Comparison of ENCODE assay signal across 1 cellular context in genomic region chr5:143629871-143630658, GRCh38.
TF ChIP-seq lines count a peak whose summit lies in the region.

No MANE protein-coding gene starts in this region.

TF ChIP-seq in HepG2, 621 proteins besides CTCF, POLR2A, EP300 and RAD21 (continued from another document and continues in another):
- no peak for TF ChIP-seq GABPA (IDR thresholded peaks at IDR 0.05; ENCODE audit: low read depth, low read length)
- peak; percentile 75 for TF ChIP-seq GABPA (CRISPR knock-in tag; IDR thresholded peaks at IDR 0.05; ENCODE audit: low read depth)
- no peak for TF ChIP-seq KLF6 (CRISPR knock-in tag; IDR thresholded peaks at IDR 0.05)
- no peak for TF ChIP-seq ZNF589 (CRISPR knock-in tag; conservative IDR thresholded peaks at IDR 0.05)
- no peak for TF ChIP-seq ATF6 (CRISPR knock-in tag; conservative IDR thresholded peaks at IDR 0.05)
- TF ChIP-seq ZNF274 (CRISPR knock-in tag; IDR thresholded peaks at IDR 0.05): no peak
- no peak for TF ChIP-seq ISX (CRISPR knock-in tag; conservative IDR thresholded peaks at IDR 0.05)
- TF ChIP-seq MAFG (CRISPR knock-in tag; IDR thresholded peaks at IDR 0.05): no peak
- TF ChIP-seq ZNF672 (CRISPR knock-in tag; IDR thresholded peaks at IDR 0.05): no peak
- TF ChIP-seq MTF1 (CRISPR knock-in tag; IDR thresholded peaks at IDR 0.05): no peak
- no peak for TF ChIP-seq SP140L (CRISPR knock-in tag; IDR thresholded peaks at IDR 0.05; ENCODE audit: borderline replicate concordance)
- TF ChIP-seq NFYC (CRISPR knock-in tag; IDR thresholded peaks at IDR 0.05): no peak; the same call in 1 of the 2 replicates
- TF ChIP-seq ZFP90 (CRISPR knock-in tag; IDR thresholded peaks at IDR 0.05; ENCODE audit: borderline replicate concordance): no peak
- TF ChIP-seq ZNF224 (CRISPR knock-in tag; IDR thresholded peaks at IDR 0.05): no peak
- no peak for TF ChIP-seq ZFP36 (IDR thresholded peaks at IDR 0.05; ENCODE audit: borderline replicate concordance, low read depth, low read length, partially characterized antibody)
- no peak for TF ChIP-seq U2AF1 (optimal IDR thresholded peaks at IDR 0.05; ENCODE audit: low read depth, low read length)
- TF ChIP-seq SSRP1 (CRISPR knock-in tag; IDR thresholded peaks at IDR 0.05): no peak
- TF ChIP-seq FOXA1 (IDR thresholded peaks at IDR 0.05): no peak
- peak; percentile 73 for TF ChIP-seq FOXA1 (CRISPR knock-in tag; IDR thresholded peaks at IDR 0.05)
- no peak for TF ChIP-seq KDM5B (CRISPR knock-in tag; IDR thresholded peaks at IDR 0.05; ENCODE audit: borderline replicate concordance)
- no peak for TF ChIP-seq NRL (CRISPR knock-in tag; IDR thresholded peaks at IDR 0.05; ENCODE audit: borderline replicate concordance)
- TF ChIP-seq SRSF9 (IDR thresholded peaks at IDR 0.05; ENCODE audit: borderline replicate concordance, insufficient read depth, low read depth, low read length, poor library complexity, severe bottlenecking): no peak
- TF ChIP-seq MEIS1 (CRISPR knock-in tag; IDR thresholded peaks at IDR 0.05; ENCODE audit: borderline replicate concordance): no peak
- TF ChIP-seq KDM4B (CRISPR knock-in tag; IDR thresholded peaks at IDR 0.05): no peak
- TF ChIP-seq RXRB (CRISPR knock-in tag; IDR thresholded peaks at IDR 0.05; ENCODE audit: borderline replicate concordance): peak; percentile 68; the same call in 1 of the 2 replicates
- TF ChIP-seq ONECUT2 (CRISPR knock-in tag; IDR thresholded peaks at IDR 0.05): peak; percentile 70
- TF ChIP-seq ZFAT (CRISPR knock-in tag; conservative IDR thresholded peaks at IDR 0.05): no peak
- no peak for TF ChIP-seq ZC3H4 (CRISPR knock-in tag; IDR thresholded peaks at IDR 0.05; ENCODE audit: borderline replicate concordance)
- no peak for TF ChIP-seq ZNF761 (CRISPR knock-in tag; conservative IDR thresholded peaks at IDR 0.05)
- no peak for TF ChIP-seq SRSF1 (optimal IDR thresholded peaks at IDR 0.05; ENCODE audit: low read depth, low read length)
- no peak for TF ChIP-seq ZNF777 (CRISPR knock-in tag; IDR thresholded peaks at IDR 0.05)
- no peak for TF ChIP-seq NFYB (CRISPR knock-in tag; IDR thresholded peaks at IDR 0.05)
- no peak for TF ChIP-seq ZBTB1 (CRISPR knock-in tag; IDR thresholded peaks at IDR 0.05; ENCODE audit: borderline replicate concordance)
- no peak for TF ChIP-seq NFE2L1 (CRISPR knock-in tag; IDR thresholded peaks at IDR 0.05; ENCODE audit: borderline replicate concordance)
- no peak for TF ChIP-seq ZNF337 (CRISPR knock-in tag; IDR thresholded peaks at IDR 0.05; ENCODE audit: borderline replicate concordance, low read depth)
- TF ChIP-seq LCORL (IDR thresholded peaks at IDR 0.05): no peak
- TF ChIP-seq LCORL (CRISPR knock-in tag; IDR thresholded peaks at IDR 0.05): no peak
- TF ChIP-seq ATF3 (CRISPR knock-in tag; IDR thresholded peaks at IDR 0.05): peak; percentile 67; the same call in 1 of the 2 replicates
- TF ChIP-seq FOXC1 (CRISPR knock-in tag; IDR thresholded peaks at IDR 0.05; ENCODE audit: borderline replicate concordance): no peak
- no peak for TF ChIP-seq ZBTB49 (CRISPR knock-in tag; IDR thresholded peaks at IDR 0.05; ENCODE audit: borderline replicate concordance)
- no peak for TF ChIP-seq YEATS4 (CRISPR knock-in tag; IDR thresholded peaks at IDR 0.05; ENCODE audit: borderline replicate concordance)
- TF ChIP-seq ZNF317 (CRISPR knock-in tag; IDR thresholded peaks at IDR 0.05): peak; percentile 60; the same call in 1 of the 2 replicates
- TF ChIP-seq MBNL3 (CRISPR knock-in tag; conservative IDR thresholded peaks at IDR 0.05): no peak
- TF ChIP-seq HMGXB3 (CRISPR knock-in tag; IDR thresholded peaks at IDR 0.05; ENCODE audit: borderline replicate concordance): peak; percentile 60; the same call in 1 of the 2 replicates
- peak; percentile 74; the same call in 1 of the 2 replicates for TF ChIP-seq SMAD3 (CRISPR knock-in tag; IDR thresholded peaks at IDR 0.05)
- TF ChIP-seq PPARG (CRISPR knock-in tag; conservative IDR thresholded peaks at IDR 0.05): peak; percentile 77
- TF ChIP-seq ZNF33A (CRISPR knock-in tag; IDR thresholded peaks at IDR 0.05; ENCODE audit: borderline replicate concordance): no peak
- no peak for TF ChIP-seq ZNF24 (IDR thresholded peaks at IDR 0.05)
- TF ChIP-seq SP4 (CRISPR knock-in tag; IDR thresholded peaks at IDR 0.05): no peak
- TF ChIP-seq REL (CRISPR knock-in tag; conservative IDR thresholded peaks at IDR 0.05): no peak
- no peak for TF ChIP-seq PRDM10 (CRISPR knock-in tag; IDR thresholded peaks at IDR 0.05; ENCODE audit: low read depth)
- TF ChIP-seq GFI1 (CRISPR knock-in tag; IDR thresholded peaks at IDR 0.05; ENCODE audit: borderline replicate concordance): peak; percentile 85; the same call in 1 of the 2 replicates
- TF ChIP-seq CCAR2 (optimal IDR thresholded peaks at IDR 0.05; ENCODE audit: low read depth, low read length): no peak
- 0 out of 2 replicates have a peak, but pooled peaks have one; percentile 24 for TF ChIP-seq ZMYM2 (CRISPR knock-in tag; IDR thresholded peaks at IDR 0.05)
- no peak for TF ChIP-seq ZNF597 (CRISPR knock-in tag; IDR thresholded peaks at IDR 0.05)
- TF ChIP-seq ZNF280D (CRISPR knock-in tag; IDR thresholded peaks at IDR 0.05): no peak
- TF ChIP-seq ZNF576 (CRISPR knock-in tag; IDR thresholded peaks at IDR 0.05): no peak
- no peak for TF ChIP-seq XBP1 (CRISPR knock-in tag; IDR thresholded peaks at IDR 0.05)
- no peak for TF ChIP-seq ZKSCAN5 (CRISPR knock-in tag; IDR thresholded peaks at IDR 0.05)
